In genomic region chr3:186520957-186521842, GRCh38 we compare ENCODE assay signal across 9 cellular contexts. TPM values are rescaled to one million over a fixed set of nuclear protein-coding genes. Genes with fewer than 3 reads are reported as not detected.
DNase-seq lines count a peak whose midpoint lies in the region; ATAC-seq, FAIRE-seq and TF ChIP-seq lines count a peak whose summit lies in the region.
"Had no signal": no experiment of that assay in that cellular context is flagged by ENCODE, and none has a peak within 500 bp of the region (broad histone marks: within the 10 kb centered on the region; RNA-seq: fewer than 3 reads in every experiment).

No MANE protein-coding gene starts in this region.

- H3K4me1 ChIP-seq in mesenchymal stem cell (ENCODE audit: control insufficient read depth, insufficient read depth, low read depth, low read length) (no peaks in the 10 kb centered on the region), pancreas (no peaks in the 10 kb centered on the region)

- no peak overlapping the region for H2BK120ac ChIP-seq in mesenchymal stem cell (ENCODE audit: low read depth, low read length)

- WGBS in mesenchymal stem cell = 77% methylated on average over 10 of the region's 10 CpGs
- WGBS in pancreas, 2 donors = 78 to 84% methylated on average over 10 of the region's 10 CpGs

- peaks cover 34 to 72% of the 10 kb centered on the region in 2 experiments for H3K27me3 ChIP-seq in mesenchymal stem cell (ENCODE audit: control insufficient read depth in 1 of 2, insufficient read depth in 1 of 2, low read length in 2 of 2)
- no peaks in the 10 kb centered on the region for H3K27me3 ChIP-seq in pancreas

- no peak for FAIRE-seq in pancreas (lab: Jason Lieb, UNC)
- FAIRE-seq: colon had no signal

- H2BK15ac ChIP-seq in mesenchymal stem cell (ENCODE audit: low read depth, poor library complexity, severe bottlenecking) = no peak overlapping the region

- H3K27ac ChIP-seq in mesenchymal stem cell (ENCODE audit: low read length, poor library complexity, severe bottlenecking) (no peak overlapping the region), pancreas (no peak overlapping the region)

- H3K27ac Mint-ChIP-seq in naive thymus-derived CD8-positive, alpha-beta T cell = peak overlapping the region in 7 of 10 donors; percentile 16 to 86 (median 48)

- peaks cover 9% of the 10 kb centered on the region for H3K9me3 ChIP-seq in mesenchymal stem cell (ENCODE audit: control insufficient read depth, low read length)
- no peaks in the 10 kb centered on the region for H3K9me3 ChIP-seq in pancreas

- H3K27me3 Mint-ChIP-seq in naive thymus-derived CD8-positive, alpha-beta T cell = peaks cover 0 to 2% (median 0%) of the 10 kb centered on the region in 5 donors

- H3K9me3 Mint-ChIP-seq in naive thymus-derived CD8-positive, alpha-beta T cell = no peaks in the 10 kb centered on the region

- H3K14ac ChIP-seq in mesenchymal stem cell (ENCODE audit: low read length in 2 of 2) = no peak overlapping the region

- peaks cover 21 to 52% (median 45%) of the 10 kb centered on the region in 4 donors for H3K4me1 Mint-ChIP-seq in naive thymus-derived CD8-positive, alpha-beta T cell

- no peak overlapping the region for H3K4me3 Mint-ChIP-seq in naive thymus-derived CD8-positive, alpha-beta T cell

- no peak overlapping the region for H2BK12ac ChIP-seq in mesenchymal stem cell (ENCODE audit: low read length in 2 of 2)

- H3K23ac ChIP-seq in mesenchymal stem cell (ENCODE audit: low read length in 2 of 2) = no peak overlapping the region

- no peak for TF ChIP-seq CTCF in pancreas (IDR thresholded peaks at IDR 0.05)

- H3K36me3 Mint-ChIP-seq in naive thymus-derived CD8-positive, alpha-beta T cell = peaks cover 0 to 2% (median 0%) of the 10 kb centered on the region in 3 donors

- H3K36me3 ChIP-seq in mesenchymal stem cell (ENCODE audit: control insufficient read depth in 1 of 2, insufficient read depth in 2 of 2, low read depth in 1 of 2, low read length in 2 of 2) (no peaks in the 10 kb centered on the region), pancreas (no peaks in the 10 kb centered on the region)

- no peak overlapping the region for H3K4ac ChIP-seq in mesenchymal stem cell (ENCODE audit: low read depth in 1 of 2, low read length in 2 of 2)

- H3K79me1 ChIP-seq in mesenchymal stem cell (replicated peaks; ENCODE audit: low read length, poor library complexity, severe bottlenecking) = no peaks in the 10 kb centered on the region

- H4K8ac ChIP-seq in mesenchymal stem cell (ENCODE audit: low read length) = no peak overlapping the region

- H3K4me2 ChIP-seq in mesenchymal stem cell (ENCODE audit: low read length, poor library complexity, severe bottlenecking) = no peak overlapping the region

- H3K9ac ChIP-seq in mesenchymal stem cell (ENCODE audit: low read length) = no peak overlapping the region

- no peak overlapping the region for H3K18ac ChIP-seq in mesenchymal stem cell (ENCODE audit: low read depth in 1 of 2, low read length in 2 of 2)

- no peak overlapping the region for H4K91ac ChIP-seq in mesenchymal stem cell (ENCODE audit: low read length)

- no peak overlapping the region for H3K4me3 ChIP-seq in mesenchymal stem cell (ENCODE audit: insufficient read depth in 1 of 2, low read depth in 1 of 2, low read length in 2 of 2)
- no peak overlapping the region for H3K4me3 ChIP-seq in pancreas

- DNase-seq in activated CD4-positive, CD25-positive, alpha-beta regulatory T cell treated with anti-CD3 and anti-CD28 coated beads, Interleukin-2, amount 50 U/mL, for 72 hours = no peak
- no peak for DNase-seq in naive thymus-derived CD8-positive, alpha-beta T cell
- DNase-seq in mesenchymal stem cell = no peak
- DNase-seq in pancreas = no peak
- DNase-seq in NCI-H2081 treated with DMSO at 0.1 percent for 48 hours (lab: John Stamatoyannopoulos, UW) = no peak

- H2AK5ac ChIP-seq in mesenchymal stem cell (ENCODE audit: low read length, severe bottlenecking) = no peak overlapping the region

- H2BK5ac ChIP-seq in mesenchymal stem cell (ENCODE audit: low read depth, low read length, poor library complexity, severe bottlenecking) = no peak overlapping the region

- H2AFZ ChIP-seq in mesenchymal stem cell (ENCODE audit: low read depth, low read length) = no peak overlapping the region

- intact Hi-C loops in pancreas (cut with DNase I) = loop anchor here in 1 of 3 donors (10.0 kb wide), 1 partner anchor 256 kb away; no protein-coding TSS in a partner anchor

- POLR2A ChIA-PET in naive thymus-derived CD8-positive, alpha-beta T cell (lab: Charles Lee) = no interaction called here

- peak; percentile 23 to 41 for ATAC-seq in activated CD4-positive, CD25-positive, alpha-beta regulatory T cell treated with anti-CD3 and anti-CD28 coated beads, Interleukin-2, amount 50 U/mL, for 24 hours
- ATAC-seq in GM21717 (IDR thresholded peaks at IDR 0.05; ENCODE audit: unreplicated experiment) = peak; percentile 59
- ATAC-seq in HG03565 (IDR thresholded peaks at IDR 0.05; ENCODE audit: unreplicated experiment) = peak; percentile 56
- no peak for ATAC-seq in naive thymus-derived CD8-positive, alpha-beta T cell
- no peak for ATAC-seq in pancreas

RNA-seq across cellular contexts. Expression of gene CRYGS, which starts 23.0 kb away (rescaled TPM):
- 10 to 100 TPM in 1 of 2 experiments, 1 to 10 TPM in 1; 10.0 to 12.1 TPM for total RNA-seq in naive thymus-derived CD8-positive, alpha-beta T cell
- under 1 TPM; 0.24 to 0.43 (median 0.34) TPM for polyA plus RNA-seq in naive thymus-derived CD8-positive, alpha-beta T cell
- polyA plus RNA-seq in mesenchymal stem cell (2013, experiment 1 of 2) = 0.68 TPM
- polyA plus RNA-seq in mesenchymal stem cell (2013, experiment 2 of 2) = 0.38 TPM
- 1 to 10 TPM; 1.2 to 3.0 (median 1.8) TPM for total RNA-seq in pancreas
- polyA plus RNA-seq in pancreas = 10 to 100 TPM; 11.0 to 16.6 TPM

RNA-seq across cellular contexts. Expression of gene TBCCD1, which starts 45.9 kb away (rescaled TPM):
- total RNA-seq in naive thymus-derived CD8-positive, alpha-beta T cell = 10 to 100 TPM; 17.7 to 21.4 TPM
- polyA plus RNA-seq in naive thymus-derived CD8-positive, alpha-beta T cell = 10 to 100 TPM; 11.9 to 22.7 (median 12.2) TPM
- polyA plus RNA-seq in mesenchymal stem cell (2013, experiment 1 of 2) = 6.8 TPM
- polyA plus RNA-seq in mesenchymal stem cell (2013, experiment 2 of 2) = 6.2 TPM
- total RNA-seq in pancreas = 1 to 10 TPM; 3.8 to 7.4 (median 5.5) TPM
- polyA plus RNA-seq in pancreas = 1 to 10 TPM; 2.6 to 4.2 TPM

RNA-seq across cellular contexts. Expression of gene DNAJB11, which starts 49.3 kb away (rescaled TPM):
- total RNA-seq in naive thymus-derived CD8-positive, alpha-beta T cell = 10 to 100 TPM; 30.0 to 31.7 TPM
- 10 to 100 TPM; 31.0 to 41.1 (median 31.4) TPM for polyA plus RNA-seq in naive thymus-derived CD8-positive, alpha-beta T cell
- polyA plus RNA-seq in mesenchymal stem cell (2013, experiment 1 of 2) = 109 TPM
- polyA plus RNA-seq in mesenchymal stem cell (2013, experiment 2 of 2) = 111 TPM
- total RNA-seq in pancreas = 10 to 100 TPM; 21.9 to 33.2 (median 30.2) TPM
- 10 to 100 TPM; 37.1 to 52.6 TPM for polyA plus RNA-seq in pancreas

Comparison
In these comparisons a context has a peak if more than half of its experiments do, and no peak if none do; other contexts are left out.
1. ATAC-seq: peak in activated CD4-positive, CD25-positive, alpha-beta regulatory T cell treated with anti-CD3 and anti-CD28 coated beads, Interleukin-2, amount 50 U/mL, for 24 hours (2 of 2), GM21717 (single experiment) and HG03565 (single experiment); none in naive thymus-derived CD8-positive, alpha-beta T cell (0 of 2) and pancreas (0 of 4).